In the genomic region with DNA sequence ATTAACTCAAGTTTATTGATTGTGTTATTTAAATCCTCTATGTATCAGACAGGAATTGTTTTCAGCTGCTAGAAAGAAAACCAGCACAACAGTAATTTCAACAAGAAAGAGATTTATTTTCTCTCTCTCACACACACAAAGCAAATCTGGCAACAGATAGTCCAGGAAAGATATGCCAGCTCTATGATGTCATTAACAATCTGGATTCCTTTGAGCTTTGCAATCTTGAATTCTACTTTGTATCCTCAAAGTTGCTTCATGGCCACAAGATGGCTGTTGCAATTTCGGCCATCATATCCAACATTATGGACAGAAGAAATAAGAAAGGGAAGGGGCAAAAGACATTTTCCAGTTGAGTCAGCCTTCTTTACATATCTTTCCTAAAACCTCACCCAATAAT, we compare ENCODE assay signal across 27 cellular contexts. TPM values are rescaled to one million over a fixed set of nuclear protein-coding genes. Genes with fewer than 3 reads are reported as not detected.
A peak's percentile ranks its signal among the peaks of the same experiment; 100 is the strongest.
DNase-seq lines count a peak whose midpoint lies in the region; ATAC-seq and TF ChIP-seq lines count a peak whose summit lies in the region.
"Had no signal": no experiment of that assay in that cellular context is flagged by ENCODE, and none has a peak within 500 bp of the region (broad histone marks: within the 10 kb centered on the region; RNA-seq: fewer than 3 reads in every experiment).

No MANE protein-coding gene starts in this region.

- DNase-seq in A172 (ENCODE audit: low spot score) = peak; percentile 44
- peak; percentile 0 for DNase-seq in HFFc6
- DNase-seq in astrocyte of the spinal cord (ENCODE audit: low read depth, low spot score) = peak; percentile 3
- peak; percentile 13 for DNase-seq in iris pigment epithelial cell (ENCODE audit: low read depth)
- no peak for DNase-seq in GM19238 (ENCODE audit: insufficient read length, low spot score)
- DNase-seq in germinal center (ENCODE audit: low spot score) = no peak
- DNase-seq: activated CD4-positive, alpha-beta T cell treated with anti-CD3 and anti-CD28 coated beads for 4 hours; activated gamma-delta T cell; activated T-cell treated with anti-CD3 and anti-CD28 coated beads, Interleukin-2, amount 50 U/mL, for 24 hours; AML-193; brain microvascular endothelial cell; CD4-positive, alpha-beta memory T cell; effector CD4-positive, alpha-beta T cell; HCEC 1CT; hypothalamus; immature natural killer cell; naive thymus-derived CD4-positive, alpha-beta T cell; NCI-H146; NCI-H2107; NCI-H446 treated with DMSO at 0.1 percent for 48 hours; OCI-M1; stimulated activated naive CD8-positive, alpha-beta T cell treated with anti-CD3 and anti-CD28 coated beads, Interleukin-15, Interleukin-2, amounts not matched to agents 100 U/mL and 50 U/mL, for 24 hours had no signal

- H3K36me3 Mint-ChIP-seq in HFFc6 (ENCODE audit: low read depth) = no peaks in the 10 kb centered on the region
- H3K36me3 Mint-ChIP-seq: CD4-positive, alpha-beta memory T cell; immature natural killer cell; naive thymus-derived CD4-positive, alpha-beta T cell had no signal

- H3K27ac Mint-ChIP-seq in HFFc6 = no peak overlapping the region
- H3K27ac Mint-ChIP-seq: activated T-cell treated with anti-CD3 and anti-CD28 coated beads, Interleukin-2, amount 50 U/mL, for 24 hours; CD4-positive, alpha-beta memory T cell; immature natural killer cell; naive thymus-derived CD4-positive, alpha-beta T cell had no signal

- ATAC-seq in GM21515 (IDR thresholded peaks at IDR 0.05; ENCODE audit: unreplicated experiment) = no peak
- no peak for ATAC-seq in SK-N-SH treated with all-trans-retinoic acid at 6 μM for 48 hours
- ATAC-seq: gastroesophageal sphincter; left lobe of liver; naive thymus-derived CD4-positive, alpha-beta T cell; stimulated activated naive CD8-positive, alpha-beta T cell treated with anti-CD3 and anti-CD28 coated beads, Interleukin-15, Interleukin-2, amounts not matched to agents 100 U/mL and 50 U/mL, for 24 hours had no signal

- in situ Hi-C loops in astrocyte of the spinal cord (cut with HindIII; ENCODE audit: low sequenced_read_pairs) = no loop called here

- H3K4me3 ChIP-seq in astrocyte of the spinal cord (ENCODE audit: low read depth, low read length) = no peak overlapping the region
- H3K4me3 ChIP-seq: gastroesophageal sphincter, thoracic aorta had no signal

- no peak overlapping the region for H3K4me3 Mint-ChIP-seq in HFFc6
- H3K4me3 Mint-ChIP-seq: activated T-cell treated with anti-CD3 and anti-CD28 coated beads, Interleukin-2, amount 50 U/mL, for 24 hours; CD4-positive, alpha-beta memory T cell; immature natural killer cell; naive thymus-derived CD4-positive, alpha-beta T cell had no signal

- no peaks in the 10 kb centered on the region; the same call in 1 of the 2 replicates for H3K27me3 Mint-ChIP-seq in HFFc6 (ENCODE audit: insufficient read depth)

- no peaks in the 10 kb centered on the region for H3K9me3 Mint-ChIP-seq in HFFc6
- H3K9me3 Mint-ChIP-seq: activated T-cell treated with anti-CD3 and anti-CD28 coated beads, Interleukin-2, amount 50 U/mL, for 24 hours had no signal

- TF ChIP-seq CTCF in HFFc6 (IDR thresholded peaks at IDR 0.05) (no peak), astrocyte of the spinal cord (IDR thresholded peaks at IDR 0.05; ENCODE audit: low read depth, low read length) (no peak)

- no peaks in the 10 kb centered on the region; the same call in 1 of the 2 replicates for H3K4me1 Mint-ChIP-seq in HFFc6 (ENCODE audit: low read depth)

TF ChIP-seq in SK-N-SH treated with all-trans-retinoic acid at 6 μM for 48 hours, 23 proteins besides CTCF, POLR2A, EP300 and RAD21:
- no peak for TF ChIP-seq ZFP3 (CRISPR knock-in tag; IDR thresholded peaks at IDR 0.05)

RNA-seq across cellular contexts. Expression of gene FMR1, which starts 19.8 kb away (rescaled TPM):
- total RNA-seq in A172 (2014; rRNA removed; shearing (Covaris generic)) = 49.6 and 50.9 TPM in 2 replicates
- 10 to 100 TPM; 17.7 to 21.7 (median 19.9) TPM for total RNA-seq in HFFc6 (2021; fragmentation: NEBNext Ultra II Directional; extraction: Animal tissue kit (Norgen Biotek cat#: 25700))

Comparison
In these comparisons a context has a peak if more than half of its experiments do, and no peak if none do; other contexts are left out.
1. DNase-seq: peak in A172 (single experiment), HFFc6 (single experiment), astrocyte of the spinal cord (single experiment) and iris pigment epithelial cell (single experiment); none in GM19238 (single experiment) and germinal center (single experiment).